Comparison of ENCODE assay signal across 20 cellular contexts in the genomic region with DNA sequence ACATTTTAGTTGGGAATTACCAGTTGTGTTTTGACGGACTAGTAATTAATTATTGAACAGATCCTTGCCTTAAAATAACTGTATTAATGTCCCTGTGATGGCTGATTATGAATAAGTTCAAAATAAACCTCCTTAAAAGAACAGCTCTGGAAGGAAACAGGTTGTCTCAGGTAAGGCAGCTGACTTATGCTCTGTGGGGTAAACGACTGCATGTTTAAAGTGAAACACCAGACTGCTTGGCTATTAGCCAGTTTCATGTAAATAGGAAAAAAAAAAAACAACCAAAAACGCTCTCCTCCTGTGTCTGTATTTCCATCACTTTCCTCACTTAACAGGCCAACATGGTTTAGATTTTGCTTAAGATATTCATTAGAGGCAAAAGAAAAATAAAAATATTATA.
"Had no signal": no experiment of that assay in that cellular context is flagged by ENCODE, and none has a peak within 500 bp of the region (broad histone marks: within the 10 kb centered on the region; RNA-seq: fewer than 3 reads in every experiment).

No MANE protein-coding gene starts in this region.

- H3K27me3 ChIP-seq: adrenal gland, SJCRH30 had no signal

- H3K4me1 ChIP-seq: adrenal gland, SJCRH30 had no signal

- H3K9ac ChIP-seq: SK-N-SH had no signal

- H3K4me2 ChIP-seq: SK-N-SH had no signal

- DNase-seq: activated CD4-positive, alpha-beta T cell treated with anti-CD3 and anti-CD28 coated beads, Interleukin-2, amount 10 ng/mL, durations not matched to agents 7 days and 5 days; activated CD4-positive, CD25-positive, alpha-beta regulatory T cell; activated CD8-positive, alpha-beta memory T cell treated with anti-CD3 and anti-CD28 coated beads, Interleukin-2, amount 50 U/mL, for 4 hours; activated CD8-positive, alpha-beta T cell treated with anti-CD3 and anti-CD28 coated beads for 36 hours; activated naive CD4-positive, alpha-beta T cell treated with anti-CD3 and anti-CD28 coated beads, Interleukin-2, amount 50 U/mL, for 16 hours; activated naive CD8-positive, alpha-beta T cell treated with anti-CD3 and anti-CD28 coated beads, Interleukin-2, amount 10 ng/mL, durations not matched to agents 7 days and 5 days; adrenal gland; anterior cingulate cortex; cerebellar nuclear complex; Karpas-422; NCI-H2029 treated with DMSO at 0.1 percent for 48 hours; NCI-H345; NCI-H510A treated with DMSO at 0.1 percent for 48 hours; Right ventricle myocardium superior; SJCRH30; SK-N-SH; T-helper 1 cell had no signal

- H3K27ac ChIP-seq: adrenal gland, RWPE1, SJCRH30, VCaP had no signal

- H3K4me3 ChIP-seq: adrenal gland, SJCRH30 had no signal

- ATAC-seq: activated CD8-positive, alpha-beta T cell treated with anti-CD3 and anti-CD28 coated beads for 36 hours had no signal

- H3K36me3 ChIP-seq: adrenal gland, SJCRH30 had no signal

- FAIRE-seq: colon had no signal

- H3K9me3 ChIP-seq: adrenal gland, SJCRH30, SK-N-SH had no signal
